8 cellular contexts compared by ENCODE assay signal in the genomic region with DNA sequence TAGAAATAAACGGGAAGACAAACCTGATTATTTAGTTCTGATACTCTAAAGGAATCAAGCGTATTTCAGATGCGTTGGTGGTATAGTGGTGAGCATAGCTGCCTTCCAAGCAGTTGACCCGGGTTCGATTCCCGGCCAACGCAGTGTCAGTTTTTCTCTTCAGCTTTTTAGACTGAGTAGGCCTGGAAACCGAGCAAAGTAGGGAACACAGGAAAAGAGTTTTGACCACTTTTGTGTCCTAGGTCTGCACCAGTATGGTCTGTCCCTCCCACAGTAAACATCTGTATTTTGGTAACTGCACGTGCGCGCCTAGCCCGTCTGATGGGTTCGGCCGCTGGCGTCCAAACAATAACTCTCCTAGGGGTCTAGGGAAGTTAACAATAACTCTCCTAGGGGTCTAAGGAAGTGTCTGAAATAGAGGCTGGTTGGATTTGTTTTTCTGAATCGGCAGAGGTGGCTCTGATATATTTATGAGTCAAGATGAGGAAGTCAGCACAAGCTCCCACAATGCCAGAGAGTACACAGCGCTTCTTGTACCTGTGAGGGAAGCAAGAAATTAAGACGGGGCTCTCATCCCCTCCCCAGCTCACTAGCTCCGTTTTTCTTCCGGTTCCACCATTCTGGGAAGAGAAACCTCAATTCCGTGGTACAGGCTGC. TPM values are rescaled to one million over a fixed set of nuclear protein-coding genes. Genes with fewer than 3 reads are reported as not detected.
DNase-seq lines count a peak whose midpoint lies in the region; ATAC-seq and TF ChIP-seq lines count a peak whose summit lies in the region.

No MANE protein-coding gene starts in this region.

- H3K4me1 ChIP-seq in heart right ventricle, result peaks cover 0 to 42% (median 9%) of the 10 kb centered on the region in 9 donors

- H3K4me2 ChIP-seq in SU-DHL-6 (ENCODE audit: low read depth, low read length, poor library complexity, severe bottlenecking), result peak overlapping the region; percentile 95

- H3K9me2 ChIP-seq in SU-DHL-6 (replicated peaks; ENCODE audit: insufficient read depth, low read length), result no peaks in the 10 kb centered on the region

- peak overlapping the region; percentile 100 for H2AFZ ChIP-seq in SU-DHL-6 (ENCODE audit: low read depth, low read length, severe bottlenecking)

- CTCF ChIA-PET in BJ (lab: Yijun Ruan, JAX), result interaction anchor here (0.6 to 2.7 kb wide), 6 partner anchors 10 to 145 kb away, joined by 3 to 11 read pairs (median 6); a partner anchor contains a TSS

- no peaks in the 10 kb centered on the region for H3K27me3 ChIP-seq in BJ (ENCODE audit: control insufficient read depth, insufficient read depth, low read length)
- H3K27me3 ChIP-seq in SU-DHL-6 (ENCODE audit: low read length), result no peaks in the 10 kb centered on the region
- no peaks in the 10 kb centered on the region for H3K27me3 ChIP-seq in heart right ventricle

- H3K9me3 Mint-ChIP-seq in progenitor cell of endocrine pancreas (ENCODE audit: low read depth), result no peaks in the 10 kb centered on the region

- H3K9me3 ChIP-seq in SU-DHL-6 (ENCODE audit: insufficient read depth, low read length) (no peaks in the 10 kb centered on the region), heart right ventricle (no peaks in the 10 kb centered on the region)

- no peaks in the 10 kb centered on the region for H3K27me3 Mint-ChIP-seq in progenitor cell of endocrine pancreas

- no peaks in the 10 kb centered on the region for H3K36me3 Mint-ChIP-seq in progenitor cell of endocrine pancreas (ENCODE audit: insufficient read depth)

- H3K27ac Mint-ChIP-seq in progenitor cell of endocrine pancreas, result peak overlapping the region; percentile 99

- peak overlapping the region; percentile 66 for H3K9ac ChIP-seq in SU-DHL-6 (ENCODE audit: low read length)

- peaks cover 8% of the 10 kb centered on the region for H3K4me1 Mint-ChIP-seq in progenitor cell of endocrine pancreas (ENCODE audit: low read depth)

- H4K20me1 ChIP-seq in SU-DHL-6 (ENCODE audit: low read depth, low read length), result no peaks in the 10 kb centered on the region

- WGBS in heart right ventricle, 2 donors, result 0% methylated on average over 21 of the region's 21 CpGs

- ATAC-seq in GM21447 (IDR thresholded peaks at IDR 0.05; ENCODE audit: unreplicated experiment) (peak; percentile 33), heart right ventricle (peak; percentile 46 to 75 (median 64))

- no peak for TF ChIP-seq CTCF in BJ (IDR thresholded peaks at IDR 0.05; ENCODE audit: insufficient read depth, low read depth, low read length)
- no peak for TF ChIP-seq CTCF in SU-DHL-6 (IDR thresholded peaks at IDR 0.05; ENCODE audit: insufficient read depth, low read length, poor library complexity, severe bottlenecking)
- TF ChIP-seq CTCF in heart right ventricle (IDR thresholded peaks at IDR 0.05), result no peak
- no peak for TF ChIP-seq CTCF in progenitor cell of endocrine pancreas (IDR thresholded peaks at IDR 0.05; ENCODE audit: unreplicated experiment)

- POLR2A ChIA-PET in BJ (lab: Charles Lee), result interaction anchor here (0.6 to 0.9 kb wide), 4 partner anchors 9 to 178 kb away, joined by 3 to 9 read pairs (median 6); no protein-coding TSS in a partner anchor

- peak overlapping the region; percentile 84 for H3K27ac ChIP-seq in SU-DHL-6 (ENCODE audit: low read depth, low read length)
- H3K27ac ChIP-seq in heart right ventricle, result peak overlapping the region; percentile 66 to 91 (median 86)

- H3K4me3 ChIP-seq in BJ (ENCODE audit: low read depth, low read length), result peak overlapping the region; percentile 50
- peak overlapping the region; percentile 70 for H3K4me3 ChIP-seq in SU-DHL-6 (ENCODE audit: insufficient read depth, low read length, poor library complexity, severe bottlenecking)
- H3K4me3 ChIP-seq in heart right ventricle, result peak overlapping the region; percentile 61 to 80 (median 67)

- H3K79me2 ChIP-seq in SU-DHL-6 (ENCODE audit: insufficient read depth, low read length), result no peaks in the 10 kb centered on the region

- H3K4me3 Mint-ChIP-seq in progenitor cell of endocrine pancreas (ENCODE audit: low read depth), result peak overlapping the region; percentile 99

- intact Hi-C loops in heart right ventricle (cut with DNase I), result no loop called here

- DNase-seq in BJ (ENCODE audit: low read depth) (no peak), NCI-H1105 (lab: John Stamatoyannopoulos, UW) (peak; percentile 76), heart right ventricle (peak; percentile 76 to 83), progenitor cell of endocrine pancreas (ENCODE audit: low spot score, unreplicated experiment) (peak; percentile 74), ureter (ENCODE audit: low spot score) (peak; percentile 84)
- peak; percentile 51 for DNase-seq in activated naive CD8-positive, alpha-beta T cell treated with anti-CD3 and anti-CD28 coated beads, Interleukin-2, amount 50 U/mL, for 16 hours (ENCODE audit: low read depth, low spot score)

- H3F3A ChIP-seq in SU-DHL-6 (ENCODE audit: insufficient read depth), result peaks cover 29% of the 10 kb centered on the region

- H3K36me3 ChIP-seq in BJ (ENCODE audit: control insufficient read depth, insufficient read depth, low read length) (no peaks in the 10 kb centered on the region), SU-DHL-6 (ENCODE audit: low read length) (no peaks in the 10 kb centered on the region), heart right ventricle (no peaks in the 10 kb centered on the region)

RNA-seq across cellular contexts. Expression of a gene that starts 15.6 kb away (rescaled TPM):
- not detected in 2 replicates for polyA plus RNA-seq in BJ (2011; rRNA removed)
- polyA minus RNA-seq in BJ (2011; rRNA and poly(A)+ RNA removed), result not detected in 2 replicates
- total RNA-seq in heart right ventricle, result 100 to 1,000 TPM in 1 of 10 donors, 10 to 100 TPM in 9; 26.8 to 115 (median 76.5) TPM
- 10 to 100 TPM in 1 of 2 donors, under 1 TPM in 1; 0.52 to 18.8 TPM for polyA plus RNA-seq in heart right ventricle
- total RNA-seq in progenitor cell of endocrine pancreas, result not detected in 2 replicates
- not detected for total RNA-seq in ureter

RNA-seq across cellular contexts. Expression of a gene that starts 40.7 kb away (rescaled TPM):
- polyA plus RNA-seq in BJ (2011; rRNA removed) (212 and 258 TPM in 2 replicates), heart right ventricle (100 to 1,000 TPM; 231 to 681 TPM)
- polyA minus RNA-seq in BJ (2011; rRNA and poly(A)+ RNA removed), result 165 and 309 TPM in 2 replicates
- total RNA-seq in heart right ventricle (1,000 to 10,000 TPM in 2 of 10 donors, 100 to 1,000 TPM in 8; 544 to 1,142 (median 777) TPM), progenitor cell of endocrine pancreas (38.1 and 38.8 TPM in 2 replicates), ureter (744 TPM)

Comparison
In these comparisons a context has a peak if more than half of its experiments do, and no peak if none do; other contexts are left out.
1. RNA of a gene that starts 15.6 kb away (total RNA-seq): 26.8 to 115 TPM in heart right ventricle; not detected in progenitor cell of endocrine pancreas and not detected in ureter (single experiment); every median in the first group is over 10 times any median in the second.
2. RNA of a gene that starts 40.7 kb away (total RNA-seq): 544 to 1,142 TPM in heart right ventricle and 744 TPM in ureter (single experiment); 38.1 to 38.8 TPM in progenitor cell of endocrine pancreas; every median in the first group is over 10 times any median in the second.
3. Peak in every context shown above with its lines, with median percentiles within 50 percentile points of each other: H3K4me3 ChIP-seq.